Comparison of ENCODE assay signal across 31 cellular contexts in the genomic region with DNA sequence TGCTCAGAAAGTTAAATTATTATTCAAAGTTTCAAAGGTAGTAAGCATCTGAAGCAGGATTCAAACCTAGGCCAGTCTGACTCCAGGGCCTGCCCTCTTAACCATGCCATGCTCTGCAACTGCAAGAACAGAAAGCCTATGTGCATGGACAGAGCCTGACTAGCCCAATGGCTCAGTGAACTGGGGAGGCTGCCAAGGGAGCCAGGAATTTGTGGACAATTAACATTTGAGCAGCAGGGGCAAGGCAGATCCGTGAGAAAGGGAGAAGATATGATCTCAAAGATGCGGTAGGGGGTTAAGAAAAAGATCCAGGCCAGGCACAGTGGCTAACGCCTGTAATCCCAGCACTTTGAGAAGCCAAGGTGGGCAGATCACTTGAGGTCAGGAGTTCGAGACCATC. TPM values are rescaled to one million over a fixed set of nuclear protein-coding genes. Genes with fewer than 3 reads are reported as not detected.
DNase-seq lines count a peak whose midpoint lies in the region; ATAC-seq, FAIRE-seq and TF ChIP-seq lines count a peak whose summit lies in the region.
"Had no signal": no experiment of that assay in that cellular context is flagged by ENCODE, and none has a peak within 500 bp of the region (broad histone marks: within the 10 kb centered on the region; RNA-seq: fewer than 3 reads in every experiment).

No MANE protein-coding gene starts in this region.

- no peak overlapping the region for H3K4me2 ChIP-seq in GM23338
- H3K4me2 ChIP-seq in astrocyte (ENCODE audit: low read length), result no peak overlapping the region
- H3K4me2 ChIP-seq: BLaER1 treated with 17β-estradiol and CSF1 and Interleukin-3, amounts not matched to agents 10 nM and 100 nM; hepatocyte had no signal

- CTCF ChIA-PET in activated CD8-positive, alpha-beta T cell treated with anti-CD3 and anti-CD28 coated beads for 36 hours (lab: Charles Lee), result no interaction called here

- ATAC-seq in GM23338, result peak; percentile 77
- no peak for ATAC-seq in activated CD8-positive, alpha-beta T cell treated with anti-CD3 and anti-CD28 coated beads for 36 hours
- ATAC-seq: foreskin keratinocyte; Right ventricle myocardium inferior; stimulated activated effector memory CD8-positive, alpha-beta T cell treated with anti-CD3 and anti-CD28 coated beads, Interleukin-12 subunit alpha, Interleukin-12 subunit beta, amount 100 ng/mL, for 72 hours; T-cell had no signal

- H3K9me3 Mint-ChIP-seq in GM23338 (no peaks in the 10 kb centered on the region), astrocyte (ENCODE audit: unreplicated experiment) (peaks cover 4% of the 10 kb centered on the region)
- no peaks in the 10 kb centered on the region for H3K9me3 Mint-ChIP-seq in activated CD8-positive, alpha-beta T cell treated with anti-CD3 and anti-CD28 coated beads for 36 hours
- H3K9me3 Mint-ChIP-seq: activated CD4-positive, alpha-beta T cell treated with anti-CD3 and anti-CD28 coated beads, Interleukin-2, amount 10 ng/mL, durations not matched to agents 24 days and 14 days; activated naive CD8-positive, alpha-beta T cell treated with anti-CD3 and anti-CD28 coated beads, Interleukin-2, amount 10 ng/mL, durations not matched to agents 7 days and 5 days; naive B cell; stimulated activated effector memory CD8-positive, alpha-beta T cell treated with anti-CD3 and anti-CD28 coated beads, Interleukin-12 subunit alpha, Interleukin-12 subunit beta, amount 100 ng/mL, for 72 hours; T-cell had no signal

- POLR2A ChIA-PET in activated CD8-positive, alpha-beta T cell treated with anti-CD3 and anti-CD28 coated beads for 36 hours (lab: Charles Lee), result no interaction called here

- no peak overlapping the region; the same call in 1 of the 2 replicates for H3K27ac Mint-ChIP-seq in GM23338
- H3K27ac Mint-ChIP-seq in astrocyte (ENCODE audit: unreplicated experiment), result no peak overlapping the region
- no peak overlapping the region for H3K27ac Mint-ChIP-seq in activated CD8-positive, alpha-beta T cell treated with anti-CD3 and anti-CD28 coated beads for 36 hours
- H3K27ac Mint-ChIP-seq: activated CD4-positive, alpha-beta T cell treated with anti-CD3 and anti-CD28 coated beads, Interleukin-2, amount 10 ng/mL, durations not matched to agents 24 days and 14 days; activated naive CD8-positive, alpha-beta T cell treated with anti-CD3 and anti-CD28 coated beads, Interleukin-2, amount 10 ng/mL, durations not matched to agents 7 days and 5 days; stimulated activated effector memory CD8-positive, alpha-beta T cell treated with anti-CD3 and anti-CD28 coated beads, Interleukin-12 subunit alpha, Interleukin-12 subunit beta, amount 100 ng/mL, for 72 hours; T-cell had no signal

- H4K20me1 ChIP-seq in GM23338 (replicated peaks; ENCODE audit: insufficient read depth) (no peaks in the 10 kb centered on the region), astrocyte (ENCODE audit: insufficient read depth, low read length) (no peaks in the 10 kb centered on the region)
- H4K20me1 ChIP-seq: BLaER1 treated with 17β-estradiol and CSF1 and Interleukin-3, amounts not matched to agents 10 nM and 100 nM had no signal

- H3K27me3 Mint-ChIP-seq in GM23338 (ENCODE audit: insufficient read depth, low read depth, poor library complexity) (peaks cover 6% of the 10 kb centered on the region), astrocyte (ENCODE audit: low read depth, unreplicated experiment) (peaks cover 9% of the 10 kb centered on the region)
- H3K27me3 Mint-ChIP-seq in activated CD8-positive, alpha-beta T cell treated with anti-CD3 and anti-CD28 coated beads for 36 hours, result peaks cover 9% of the 10 kb centered on the region

- H3K79me2 ChIP-seq in GM23338 (replicated peaks; ENCODE audit: insufficient read depth) (no peaks in the 10 kb centered on the region), astrocyte (ENCODE audit: insufficient read depth, low read length) (no peaks in the 10 kb centered on the region)
- H3K79me2 ChIP-seq: hepatocyte had no signal

- DNase-seq in AG08395 (ENCODE audit: low spot score), result peak; percentile 62
- peak; percentile 16 for DNase-seq in GM23338 (ENCODE audit: low spot score)
- peak; percentile 36 for DNase-seq in astrocyte (ENCODE audit: low read depth)
- peak; percentile 54 for DNase-seq in islet precursor cell
- DNase-seq in NCI-H128 (lab: John Stamatoyannopoulos, UW; ENCODE audit: unreplicated experiment), result no peak
- DNase-seq in activated T-cell treated with anti-CD3 and anti-CD28 coated beads, Interleukin-2, amount 50 U/mL, for 1 hour, result no peak
- no peak for DNase-seq in D721Med (ENCODE audit: insufficient read length, low spot score)
- DNase-seq in activated CD8-positive, alpha-beta T cell treated with anti-CD3 and anti-CD28 coated beads for 36 hours, result no peak
- DNase-seq: activated CD4-positive, alpha-beta T cell treated with anti-CD3 and anti-CD28 coated beads, Interleukin-2, amount 10 ng/mL, durations not matched to agents 24 days and 14 days; activated naive CD8-positive, alpha-beta T cell treated with anti-CD3 and anti-CD28 coated beads, Interleukin-2, amount 10 ng/mL, durations not matched to agents 7 days and 5 days; Calu3; dermis blood vessel endothelial cell; foreskin keratinocyte; kidney; mammary epithelial cell; naive B cell; NCI-H1417 treated with DMSO at 0.1 percent for 48 hours; NCI-H2107; NCI-H526 treated with DMSO at 0.1 percent for 48 hours; T-cell had no signal

- H3K27me3 ChIP-seq in GM23338 (ENCODE audit: insufficient read depth) (no peaks in the 10 kb centered on the region), astrocyte (ENCODE audit: insufficient read depth, low read length) (peaks cover 6% of the 10 kb centered on the region)
- H3K27me3 ChIP-seq: BLaER1 treated with 17β-estradiol and CSF1 and Interleukin-3, amounts not matched to agents 10 nM and 100 nM; foreskin keratinocyte; hepatocyte had no signal

- H3F3A ChIP-seq in GM23338 (replicated peaks; ENCODE audit: low read depth), result no peaks in the 10 kb centered on the region

- no peaks in the 10 kb centered on the region for H3K9me3 ChIP-seq in astrocyte (ENCODE audit: insufficient read depth, low read depth, low read length)
- H3K9me3 ChIP-seq: BLaER1 treated with 17β-estradiol and CSF1 and Interleukin-3, amounts not matched to agents 10 nM and 100 nM had no signal

- H3K9me2 ChIP-seq in GM23338 (ENCODE audit: insufficient read depth), result no peaks in the 10 kb centered on the region

- H3K4me1 ChIP-seq in GM23338 (ENCODE audit: insufficient read depth), result no peaks in the 10 kb centered on the region; the same call in 1 of the 2 replicates
- no peaks in the 10 kb centered on the region for H3K4me1 ChIP-seq in astrocyte (ENCODE audit: insufficient read depth, low read length)
- H3K4me1 ChIP-seq: foreskin keratinocyte had no signal

- FAIRE-seq in astrocyte (lab: Jason Lieb, UNC) (no peak), D721Med (lab: Jason Lieb, UNC) (no peak)
- FAIRE-seq: bronchial epithelial cell, endothelial cell of umbilical vein, G401.6, kidney had no signal

- no peak overlapping the region for H3K9ac ChIP-seq in astrocyte (ENCODE audit: low read length)
- H3K9ac ChIP-seq: BLaER1 treated with 17β-estradiol and CSF1 and Interleukin-3, amounts not matched to agents 10 nM and 100 nM had no signal

- H3K4me3 Mint-ChIP-seq in GM23338 (no peak overlapping the region), astrocyte (ENCODE audit: unreplicated experiment) (no peak overlapping the region)
- H3K4me3 Mint-ChIP-seq in activated CD8-positive, alpha-beta T cell treated with anti-CD3 and anti-CD28 coated beads for 36 hours, result no peak overlapping the region
- H3K4me3 Mint-ChIP-seq: activated CD4-positive, alpha-beta T cell treated with anti-CD3 and anti-CD28 coated beads, Interleukin-2, amount 10 ng/mL, durations not matched to agents 24 days and 14 days; activated naive CD8-positive, alpha-beta T cell treated with anti-CD3 and anti-CD28 coated beads, Interleukin-2, amount 10 ng/mL, durations not matched to agents 7 days and 5 days; naive B cell; stimulated activated effector memory CD8-positive, alpha-beta T cell treated with anti-CD3 and anti-CD28 coated beads, Interleukin-12 subunit alpha, Interleukin-12 subunit beta, amount 100 ng/mL, for 72 hours; T-cell had no signal

- H3K4me1 Mint-ChIP-seq in GM23338, result peaks cover 16% of the 10 kb centered on the region
- peaks cover 3% of the 10 kb centered on the region for H3K4me1 Mint-ChIP-seq in astrocyte (ENCODE audit: low read depth, unreplicated experiment)
- H3K4me1 Mint-ChIP-seq in activated CD8-positive, alpha-beta T cell treated with anti-CD3 and anti-CD28 coated beads for 36 hours (ENCODE audit: low read depth), result no peaks in the 10 kb centered on the region
- H3K4me1 Mint-ChIP-seq: activated CD4-positive, alpha-beta T cell treated with anti-CD3 and anti-CD28 coated beads, Interleukin-2, amount 10 ng/mL, durations not matched to agents 24 days and 14 days; activated naive CD8-positive, alpha-beta T cell treated with anti-CD3 and anti-CD28 coated beads, Interleukin-2, amount 10 ng/mL, durations not matched to agents 7 days and 5 days; stimulated activated effector memory CD8-positive, alpha-beta T cell treated with anti-CD3 and anti-CD28 coated beads, Interleukin-12 subunit alpha, Interleukin-12 subunit beta, amount 100 ng/mL, for 72 hours; T-cell had no signal

- H2AFZ ChIP-seq in GM23338, result no peak overlapping the region
- H2AFZ ChIP-seq in astrocyte (ENCODE audit: low read depth, low read length), result no peak overlapping the region
- H2AFZ ChIP-seq: hepatocyte had no signal

- H3K4me3 ChIP-seq in GM23338 (no peak overlapping the region), astrocyte (ENCODE audit: insufficient read depth, low read depth, low read length) (no peak overlapping the region)
- H3K4me3 ChIP-seq: BLaER1 treated with 17β-estradiol and CSF1 and Interleukin-3, amounts not matched to agents 10 nM and 100 nM; hepatocyte had no signal

- intact Hi-C loops in activated CD8-positive, alpha-beta T cell treated with anti-CD3 and anti-CD28 coated beads for 36 hours (cut with micrococcal nuclease), result no loop called here

- H3K36me3 Mint-ChIP-seq in GM23338 (ENCODE audit: low read depth), result peaks cover 18% of the 10 kb centered on the region
- H3K36me3 Mint-ChIP-seq in astrocyte (ENCODE audit: low read depth, unreplicated experiment), result no peaks in the 10 kb centered on the region
- H3K36me3 Mint-ChIP-seq in activated CD8-positive, alpha-beta T cell treated with anti-CD3 and anti-CD28 coated beads for 36 hours (ENCODE audit: low read depth), result no peaks in the 10 kb centered on the region
- H3K36me3 Mint-ChIP-seq: activated naive CD8-positive, alpha-beta T cell treated with anti-CD3 and anti-CD28 coated beads, Interleukin-2, amount 10 ng/mL, durations not matched to agents 7 days and 5 days; naive B cell; stimulated activated effector memory CD8-positive, alpha-beta T cell treated with anti-CD3 and anti-CD28 coated beads, Interleukin-12 subunit alpha, Interleukin-12 subunit beta, amount 100 ng/mL, for 72 hours; T-cell had no signal

- H3K36me3 ChIP-seq in GM23338 (ENCODE audit: insufficient read depth) (no peaks in the 10 kb centered on the region), astrocyte (ENCODE audit: insufficient read depth, low read length) (no peaks in the 10 kb centered on the region)
- H3K36me3 ChIP-seq: BLaER1 treated with 17β-estradiol and CSF1 and Interleukin-3, amounts not matched to agents 10 nM and 100 nM had no signal

- TF ChIP-seq CTCF in GM23338 (conservative IDR thresholded peaks at IDR 0.05; ENCODE audit: low read depth in 2 of 2), result no peak
- TF ChIP-seq CTCF in astrocyte (IDR thresholded peaks at IDR 0.05; ENCODE audit: insufficient read depth, low read depth, low read length), result no peak
- no peak for TF ChIP-seq CTCF in D721Med (IDR thresholded peaks at IDR 0.05; ENCODE audit: insufficient read depth, missing control alignments)
- TF ChIP-seq CTCF in activated CD8-positive, alpha-beta T cell treated with anti-CD3 and anti-CD28 coated beads for 36 hours (IDR thresholded peaks at IDR 0.05), result no peak

- H3K27ac ChIP-seq in GM23338 (ENCODE audit: low read depth), result no peak overlapping the region
- no peak overlapping the region for H3K27ac ChIP-seq in astrocyte (ENCODE audit: low read depth, low read length)
- H3K27ac ChIP-seq: BLaER1 treated with 17β-estradiol and CSF1 and Interleukin-3, amounts not matched to agents 10 nM and 100 nM; foreskin keratinocyte; hepatocyte had no signal

RNA-seq across cellular contexts. Expression of a gene that starts 6.5 kb away (rescaled TPM):
- 0.23 and 0.63 TPM in 2 replicates for total RNA-seq in GM23338 (2014; rRNA removed; shearing (Covaris generic))
- 0.27 and 0.43 TPM in 2 replicates for polyA plus RNA-seq in GM23338 (2016; fragmentation: Nextera tagmentation; extraction: Ambion mirVana)
- total RNA-seq in astrocyte, result not detected in 2 replicates
- not detected for total RNA-seq in activated CD8-positive, alpha-beta T cell treated with anti-CD3 and anti-CD28 coated beads for 36 hours
- total RNA-seq: A172; activated CD4-positive, alpha-beta T cell treated with anti-CD3 and anti-CD28 coated beads, Interleukin-2, amount 10 ng/mL, durations not matched to agents 24 days and 14 days; activated naive CD8-positive, alpha-beta T cell treated with anti-CD3 and anti-CD28 coated beads, Interleukin-2, amount 10 ng/mL, durations not matched to agents 7 days and 5 days; bronchial epithelial cell; Calu3; dermis blood vessel endothelial cell; endothelial cell of umbilical vein; foreskin keratinocyte; LHCN-M2; OCI-LY7; osteocyte; Right ventricle myocardium inferior; T-cell had no signal
- polyA plus RNA-seq: endothelial cell of umbilical vein, foreskin keratinocyte, mammary epithelial cell had no signal

RNA-seq across cellular contexts. Expression of a gene that starts 29.4 kb away (rescaled TPM):
- 17.7 and 18.3 TPM in 2 replicates for total RNA-seq in GM23338 (2014; rRNA removed; shearing (Covaris generic))
- polyA plus RNA-seq in GM23338 (2016; fragmentation: Nextera tagmentation; extraction: Ambion mirVana), result 4.9 and 5.2 TPM in 2 replicates
- total RNA-seq in astrocyte, result 2.5 and 3.5 TPM in 2 replicates
- total RNA-seq in activated CD8-positive, alpha-beta T cell treated with anti-CD3 and anti-CD28 coated beads for 36 hours, result not detected
- total RNA-seq: activated CD4-positive, alpha-beta T cell treated with anti-CD3 and anti-CD28 coated beads, Interleukin-2, amount 10 ng/mL, durations not matched to agents 24 days and 14 days; activated naive CD8-positive, alpha-beta T cell treated with anti-CD3 and anti-CD28 coated beads, Interleukin-2, amount 10 ng/mL, durations not matched to agents 7 days and 5 days; bronchial epithelial cell; Calu3; dermis blood vessel endothelial cell; endothelial cell of umbilical vein; foreskin keratinocyte; OCI-LY7 had no signal
- polyA plus RNA-seq: endothelial cell of umbilical vein, foreskin keratinocyte, mammary epithelial cell had no signal

RNA-seq across cellular contexts. Expression of a gene that starts 45.5 kb away (rescaled TPM):
- total RNA-seq in GM23338 (2014; rRNA removed; shearing (Covaris generic)), result 1.2 and 2.8 TPM in 2 replicates
- polyA plus RNA-seq in GM23338 (2016; fragmentation: Nextera tagmentation; extraction: Ambion mirVana), result 1.0 and 1.1 TPM in 2 replicates
- 1.7 and 2.1 TPM in 2 replicates for total RNA-seq in astrocyte
- not detected for total RNA-seq in activated CD8-positive, alpha-beta T cell treated with anti-CD3 and anti-CD28 coated beads for 36 hours
- total RNA-seq: activated CD4-positive, alpha-beta T cell treated with anti-CD3 and anti-CD28 coated beads, Interleukin-2, amount 10 ng/mL, durations not matched to agents 24 days and 14 days; activated naive CD8-positive, alpha-beta T cell treated with anti-CD3 and anti-CD28 coated beads, Interleukin-2, amount 10 ng/mL, durations not matched to agents 7 days and 5 days; bronchial epithelial cell; Calu3; dermis blood vessel endothelial cell; endothelial cell of umbilical vein; foreskin keratinocyte; hepatocyte; LHCN-M2; mammary epithelial cell; OCI-LY7; osteocyte; T-cell had no signal
- polyA plus RNA-seq: endothelial cell of umbilical vein, foreskin keratinocyte, mammary epithelial cell had no signal

RNA-seq across cellular contexts. Expression of a gene that starts 46.5 kb away (rescaled TPM):
- total RNA-seq in GM23338 (2014; rRNA removed; shearing (Covaris generic)), result 111 and 120 TPM in 2 replicates
- polyA plus RNA-seq in GM23338 (2016; fragmentation: Nextera tagmentation; extraction: Ambion mirVana), result 38.4 and 41.5 TPM in 2 replicates
- total RNA-seq in astrocyte, result 42.8 and 45.8 TPM in 2 replicates
- 10 to 100 TPM; 48.0 to 49.5 TPM for total RNA-seq in activated CD8-positive, alpha-beta T cell treated with anti-CD3 and anti-CD28 coated beads for 36 hours

Comparison
In these comparisons a context has a peak if more than half of its experiments do, and no peak if none do; other contexts are left out.
1. DNase-seq: peak in AG08395 (single experiment), GM23338 (single experiment), astrocyte (single experiment) and islet precursor cell (single experiment); none in NCI-H128 (single experiment), activated T-cell treated with anti-CD3 and anti-CD28 coated beads, Interleukin-2, amount 50 U/mL, for 1 hour (single experiment), D721Med (single experiment) and activated CD8-positive, alpha-beta T cell treated with anti-CD3 and anti-CD28 coated beads for 36 hours (single experiment).